In the genomic region with DNA sequence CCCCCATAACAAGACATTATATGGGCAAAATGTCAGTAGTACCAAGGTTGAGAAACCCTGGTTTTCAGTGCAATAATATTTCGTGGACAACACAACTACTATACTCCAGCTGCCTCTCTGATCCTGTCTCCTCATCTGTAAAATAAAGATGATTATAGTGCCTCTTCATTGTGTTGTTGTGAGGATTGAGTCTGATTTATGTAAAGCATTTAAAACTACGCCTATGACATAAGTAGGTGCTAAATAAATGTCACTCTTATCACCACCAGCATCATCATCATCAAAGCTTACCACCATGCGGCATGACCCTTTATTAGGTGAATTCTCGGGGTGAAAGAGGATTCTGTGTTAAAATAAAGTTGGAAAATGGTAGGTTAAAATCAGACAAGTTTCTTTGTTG, we compare ENCODE assay signal across 2 cellular contexts.
TF ChIP-seq lines count a peak whose summit lies in the region.

No MANE protein-coding gene starts in this region.

TF ChIP-seq in SK-N-SH, 30 proteins besides CTCF, POLR2A, EP300 and RAD21 (continued from another document):
- TF ChIP-seq, protein P1, sequence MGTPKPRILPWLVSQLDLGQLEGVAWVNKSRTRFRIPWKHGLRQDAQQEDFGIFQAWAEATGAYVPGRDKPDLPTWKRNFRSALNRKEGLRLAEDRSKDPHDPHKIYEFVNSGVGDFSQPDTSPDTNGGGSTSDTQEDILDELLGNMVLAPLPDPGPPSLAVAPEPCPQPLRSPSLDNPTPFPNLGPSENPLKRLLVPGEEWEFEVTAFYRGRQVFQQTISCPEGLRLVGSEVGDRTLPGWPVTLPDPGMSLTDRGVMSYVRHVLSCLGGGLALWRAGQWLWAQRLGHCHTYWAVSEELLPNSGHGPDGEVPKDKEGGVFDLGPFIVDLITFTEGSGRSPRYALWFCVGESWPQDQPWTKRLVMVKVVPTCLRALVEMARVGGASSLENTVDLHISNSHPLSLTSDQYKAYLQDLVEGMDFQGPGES (IDR thresholded peaks at IDR 0.05; ENCODE audit: low read depth, low read length): no peak

TF ChIP-seq in SK-N-SH treated with all-trans-retinoic acid at 6 μM for 48 hours, 23 proteins besides CTCF, POLR2A, EP300 and RAD21 (continued from another document):
- TF ChIP-seq OSR1 (CRISPR knock-in tag; IDR thresholded peaks at IDR 0.05): no peak
